In the genomic region with DNA sequence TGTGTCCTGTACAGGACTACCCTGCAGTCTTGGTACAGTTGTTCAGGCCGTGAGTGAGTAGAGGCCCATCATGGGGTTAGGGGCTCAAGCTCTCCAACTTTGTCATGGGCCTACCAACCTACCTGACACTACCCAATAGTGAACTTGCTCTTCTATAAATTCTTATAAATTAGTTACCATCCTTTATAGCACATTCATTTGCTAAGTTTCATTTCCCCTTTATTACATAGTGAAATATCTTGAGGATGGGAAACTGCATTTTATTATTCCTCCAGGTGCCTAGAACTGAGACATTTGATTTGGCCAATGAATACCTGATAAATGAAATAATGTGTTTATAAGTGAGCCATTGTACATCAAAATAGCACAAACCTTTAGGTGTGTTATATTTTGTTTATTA, we compare ENCODE assay signal across 20 cellular contexts. TPM values are rescaled to one million over a fixed set of nuclear protein-coding genes. Genes with fewer than 3 reads are reported as not detected.
A peak's percentile ranks its signal among the peaks of the same experiment; 100 is the strongest.
DNase-seq lines count a peak whose midpoint lies in the region; ATAC-seq, FAIRE-seq and TF ChIP-seq lines count a peak whose summit lies in the region.
"Had no signal": no experiment of that assay in that cellular context is flagged by ENCODE, and none has a peak within 500 bp of the region (broad histone marks: within the 10 kb centered on the region; RNA-seq: fewer than 3 reads in every experiment).

No MANE protein-coding gene starts in this region.

- no peaks in the 10 kb centered on the region for H3K36me3 ChIP-seq in GM12878 (ENCODE audit: control insufficient read depth in 2 of 2, insufficient read depth in 2 of 2, low read length in 1 of 2)
- H3K36me3 ChIP-seq in BE2C, result no peaks in the 10 kb centered on the region

- H3K9ac ChIP-seq in GM12878 (ENCODE audit: control insufficient read depth, insufficient read depth, low read length), result no peak overlapping the region

- no peak for TF ChIP-seq POLR2A in GM12878 (IDR thresholded peaks at IDR 0.05; ENCODE audit: low read depth, low read length)

- peak; percentile 64 for ATAC-seq in GM18511 (IDR thresholded peaks at IDR 0.05; ENCODE audit: unreplicated experiment)
- peak; percentile 53 for ATAC-seq in GM19351 (IDR thresholded peaks at IDR 0.05; ENCODE audit: unreplicated experiment)
- peak; percentile 70 for ATAC-seq in GM12878
- no peak for ATAC-seq in HG02970 (IDR thresholded peaks at IDR 0.05; ENCODE audit: low FRiP score, unreplicated experiment)
- ATAC-seq: A549 had no signal

- SMC1A ChIA-PET in GM12878 (lab: Charles Lee; ENCODE audit: uncharacterized antibody, unreplicated experiment), result interaction anchor here (1.1 to 4.0 kb wide), 4 partner anchors 9 to 35 kb away, joined by 3 to 26 read pairs (median 6); a partner anchor contains a TSS

- no peak overlapping the region for H2AFZ ChIP-seq in GM12878 (ENCODE audit: control insufficient read depth, low read depth, low read length)

- H3K79me2 ChIP-seq in GM12878 (ENCODE audit: control insufficient read depth, insufficient read depth, low read length), result no peaks in the 10 kb centered on the region

- POLR2A ChIA-PET in GM12878 (lab: Charles Lee), result interaction anchor here (1.0 kb wide), 1 partner anchor 18 kb away, joined by 3 read pairs; no protein-coding TSS in a partner anchor

- CTCF ChIA-PET in GM12878 (lab: Yijun Ruan, JAX), result interaction anchor here (0.6 to 1.6 kb wide), 3 partner anchors 13 to 28 kb away, joined by 3 to 5 read pairs (median 3); no protein-coding TSS in a partner anchor

- intact Hi-C loops in GM12878 (cut with micrococcal nuclease; ENCODE audit: unreplicated experiment), result no loop called here

- H3K4me3 ChIP-seq in GM12878 (no peak overlapping the region), BE2C (ENCODE audit: low read depth, low read length) (no peak overlapping the region)
- H3K4me3 ChIP-seq: A549 had no signal

- DNase-seq in GM12878 (ENCODE audit: low read depth, low spot score) (no peak), BE2C (no peak)
- DNase-seq in central memory CD4-positive, alpha-beta T cell, result no peak
- DNase-seq: 8988T; ACHN; AML-193; C1 segment of cervical spinal cord; Calu3; CD4-positive, alpha-beta memory T cell; COR-L47; DMS53; DMS79 treated with DMSO at 0.1 percent for 48 hours; GF-D8; GOT3; HCEC 1CT had no signal

- no peak for TF ChIP-seq EP300 in GM12878 (IDR thresholded peaks at IDR 0.05; ENCODE audit: borderline replicate concordance in 1 of 2, control insufficient read depth in 1 of 2, low read depth in 2 of 2, low read length in 2 of 2)

- H3K27ac ChIP-seq in GM12878 (ENCODE audit: control insufficient read depth, insufficient read depth), result no peak overlapping the region
- H3K27ac ChIP-seq: A549 had no signal

- H3K9me3 ChIP-seq in GM12878 (replicated peaks; ENCODE audit: control insufficient read depth, insufficient read depth, low read length) (no peaks in the 10 kb centered on the region), BE2C (no peaks in the 10 kb centered on the region)
- H3K9me3 ChIP-seq: A549 had no signal

- H3K27me3 ChIP-seq in GM12878 (replicated peaks in 1 of 2; ENCODE audit: control insufficient read depth in 2 of 2, insufficient read depth in 2 of 2, low read length in 1 of 2), result no peaks in the 10 kb centered on the region
- no peaks in the 10 kb centered on the region for H3K27me3 ChIP-seq in BE2C

- no TSS peak for BruUV-seq in GM12878 (replicated peaks; lab: Mats Ljungman, UMichigan)

- TF ChIP-seq CTCF in GM12878 (IDR thresholded peaks at IDR 0.05 in 2 of 3, conservative IDR thresholded peaks at IDR 0.05 in 1 of 3; ENCODE audit: control insufficient read depth in 2 of 3, extremely low read depth in 1 of 3, insufficient read depth in 1 of 3, low read depth in 3 of 3, low read length in 3 of 3) (no peak), BE2C (IDR thresholded peaks at IDR 0.05; ENCODE audit: low read depth, low read length) (no peak)

- in situ Hi-C loops in GM12878 (cut with MboI), result no loop called here

- no peak for TF ChIP-seq RAD21 in GM12878 (IDR thresholded peaks at IDR 0.05; ENCODE audit: insufficient read depth, low read depth, low read length)

- RAD21 ChIA-PET in GM12878 (lab: Charles Lee; ENCODE audit: unreplicated experiment), result interaction anchor here (0.7 kb wide), 1 partner anchor 12 kb away, joined by 3 read pairs; no protein-coding TSS in a partner anchor

- H3K4me1 ChIP-seq in GM12878 (ENCODE audit: control insufficient read depth, insufficient read depth, low read length), result no peaks in the 10 kb centered on the region
- H3K4me1 ChIP-seq in BE2C, result no peaks in the 10 kb centered on the region
- H3K4me1 ChIP-seq: A549 had no signal

- H4K20me1 ChIP-seq in GM12878 (ENCODE audit: control insufficient read depth, insufficient read depth), result no peaks in the 10 kb centered on the region

- 88% methylated on average over 1 of the region's 1 CpG for WGBS in GM12878 (ENCODE audit: insufficient coverage, insufficient replicate concordance, low lambda C conversion rate, missing lambda C conversion rate)

- no peak for FAIRE-seq in GM12878 (lab: Jason Lieb, UNC)
- FAIRE-seq: A549, H54 had no signal

- H3K4me2 ChIP-seq in GM12878 (ENCODE audit: control insufficient read depth, insufficient read depth), result no peak overlapping the region
- H3K4me2 ChIP-seq: A549 had no signal

TF ChIP-seq in GM12878, 131 proteins besides CTCF, POLR2A, EP300 and RAD21:
- TF ChIP-seq CBX5 (IDR thresholded peaks at IDR 0.05; ENCODE audit: low read depth) (no peak), NR2F1 (conservative IDR thresholded peaks at IDR 0.05) (no peak), SP1 (IDR thresholded peaks at IDR 0.05; ENCODE audit: low read depth, low read length) (no peak), SPI1 (IDR thresholded peaks at IDR 0.05; ENCODE audit: borderline replicate concordance, insufficient read depth, low read depth, low read length) (peak; percentile 63; the same call in 1 of the 2 replicates), WRNIP1 (IDR thresholded peaks at IDR 0.05; ENCODE audit: borderline replicate concordance, low read depth, low read length) (no peak)
- TF ChIP-seq, protein P1, sequence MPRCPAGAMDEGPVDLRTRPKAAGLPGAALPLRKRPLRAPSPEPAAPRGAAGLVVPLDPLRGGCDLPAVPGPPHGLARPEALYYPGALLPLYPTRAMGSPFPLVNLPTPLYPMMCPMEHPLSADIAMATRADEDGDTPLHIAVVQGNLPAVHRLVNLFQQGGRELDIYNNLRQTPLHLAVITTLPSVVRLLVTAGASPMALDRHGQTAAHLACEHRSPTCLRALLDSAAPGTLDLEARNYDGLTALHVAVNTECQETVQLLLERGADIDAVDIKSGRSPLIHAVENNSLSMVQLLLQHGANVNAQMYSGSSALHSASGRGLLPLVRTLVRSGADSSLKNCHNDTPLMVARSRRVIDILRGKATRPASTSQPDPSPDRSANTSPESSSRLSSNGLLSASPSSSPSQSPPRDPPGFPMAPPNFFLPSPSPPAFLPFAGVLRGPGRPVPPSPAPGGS (IDR thresholded peaks at IDR 0.05; ENCODE audit: borderline replicate concordance, insufficient read depth, low read depth, low read length, poor library complexity, severe bottlenecking), result no peak

RNA-seq across cellular contexts. Expression of a gene that starts 9.1 kb away (rescaled TPM):
- total RNA-seq in GM12878 (2013; cell fraction: nucleolus; rRNA removed), result 3.9 and 4.5 TPM in 2 replicates
- total RNA-seq in GM12878 (2014; rRNA removed) (6.3 and 6.6 TPM in 2 replicates), GM12878 (2014; rRNA removed; fragmentation: Illumina TruSeq; extraction: Trizol) (8.0 and 9.5 TPM in 2 replicates), GM12878 (2021) (7.2 and 8.8 TPM in 2 replicates)
- polyA plus RNA-seq in GM12878 (2011; ENCODE audit: low read depth), result 11.0 TPM
- polyA plus RNA-seq in GM12878 (2011; rRNA removed) (17.5 and 26.1 TPM in 2 replicates), GM12878 (2014; fragmentation: Illumina TruSeq; extraction: Trizol) (11.0 and 12.9 TPM in 2 replicates), GM12878 (2014; fragmentation: Nextera tagmentation; extraction: Ambion mirVana) (10 to 100 TPM in 1 of 2 experiments, 1 to 10 TPM in 1; 9.8 to 12.5 TPM), GM12878 (2014; rRNA removed) (8.0 TPM in 2 replicates), GM12878 (2016; fragmentation: Nextera tagmentation; extraction: Ambion mirVana) (10 to 100 TPM; 12.5 to 13.5 TPM)
- 13.6 and 19.0 TPM in 2 replicates for polyA plus RNA-seq in GM12878 (2011; cell fraction: cytosol; rRNA removed)
- 12.8 and 13.2 TPM in 2 replicates for polyA plus RNA-seq in GM12878 (2011; cell fraction: nucleus; rRNA removed)
- polyA plus RNA-seq in GM12878 (2012), result 11.1 and 17.2 TPM in 2 replicates
- 13.6 and 20.5 TPM in 2 replicates for polyA minus RNA-seq in GM12878 (2011; rRNA and poly(A)+ RNA removed)
- 6.4 and 7.4 TPM in 2 replicates for polyA minus RNA-seq in GM12878 (2011; cell fraction: cytosol; rRNA and poly(A)+ RNA removed)
- polyA minus RNA-seq in GM12878 (2011; cell fraction: nucleus; rRNA and poly(A)+ RNA removed), result 11.0 and 16.7 TPM in 2 replicates
- polyA plus RNA-seq in BE2C (2012; ENCODE audit: insufficient read depth, insufficient read length, low read depth), result 1.2 TPM

RNA-seq across cellular contexts. Expression of a gene that starts 47.5 kb away (rescaled TPM):
- total RNA-seq in GM12878 (2013; cell fraction: nucleolus; rRNA removed), result 46.0 and 49.7 TPM in 2 replicates
- total RNA-seq in GM12878 (2014; rRNA removed) (15.6 and 20.0 TPM in 2 replicates), GM12878 (2014; rRNA removed; fragmentation: Illumina TruSeq; extraction: Trizol) (20.4 and 21.2 TPM in 2 replicates), GM12878 (2021) (14.3 and 15.3 TPM in 2 replicates)
- polyA plus RNA-seq in GM12878 (2011; ENCODE audit: low read depth), result 3.9 TPM
- polyA plus RNA-seq in GM12878 (2011; rRNA removed) (9.5 and 18.8 TPM in 2 replicates), GM12878 (2014; fragmentation: Illumina TruSeq; extraction: Trizol) (13.9 and 17.6 TPM in 2 replicates), GM12878 (2014; fragmentation: Nextera tagmentation; extraction: Ambion mirVana) (1 to 10 TPM; 3.7 to 5.1 TPM), GM12878 (2014; rRNA removed) (8.7 and 9.7 TPM in 2 replicates), GM12878 (2016; fragmentation: Nextera tagmentation; extraction: Ambion mirVana) (10 to 100 TPM; 24.3 to 24.4 TPM)
- 4.4 and 6.6 TPM in 2 replicates for polyA plus RNA-seq in GM12878 (2011; cell fraction: cytosol; rRNA removed)
- 8.5 and 11.8 TPM in 2 replicates for polyA plus RNA-seq in GM12878 (2011; cell fraction: nucleus; rRNA removed)
- 7.5 and 8.4 TPM in 2 replicates for polyA plus RNA-seq in GM12878 (2012)
- 9.9 and 13.0 TPM in 2 replicates for polyA minus RNA-seq in GM12878 (2011; rRNA and poly(A)+ RNA removed)
- polyA minus RNA-seq in GM12878 (2011; cell fraction: cytosol; rRNA and poly(A)+ RNA removed), result 7.9 and 8.5 TPM in 2 replicates
- polyA minus RNA-seq in GM12878 (2011; cell fraction: nucleus; rRNA and poly(A)+ RNA removed), result 17.8 and 33.0 TPM in 2 replicates
- 6.0 TPM for polyA plus RNA-seq in BE2C (2012; ENCODE audit: insufficient read depth, insufficient read length, low read depth)
